ENCODE assay signal across 6 cellular contexts in genomic region chr9:136651859-136652258, GRCh38.
"Had no signal": no experiment of that assay in that cellular context is flagged by ENCODE, and none has a peak within 500 bp of the region (broad histone marks: within the 10 kb centered on the region; RNA-seq: fewer than 3 reads in every experiment).

No MANE protein-coding gene starts in this region.

- DNase-seq: H9, HCEC 1CT, IMR-90, KG1 had no signal

- H3K27ac Mint-ChIP-seq: GM23338 had no signal

- H3K4me3 ChIP-seq: GM23338, K562 had no signal

- H3K4me2 ChIP-seq: GM23338 had no signal

- ATAC-seq: GM23338, K562 had no signal

- H3K4me3 Mint-ChIP-seq: GM23338, H9 had no signal

- H3K9me3 Mint-ChIP-seq: GM23338, H9 had no signal
